Comparison of ENCODE assay signal across 5 cellular contexts in genomic region chr10:123422261-123422660, GRCh38.
"Had no signal": no experiment of that assay in that cellular context is flagged by ENCODE, and none has a peak within 500 bp of the region (broad histone marks: within the 10 kb centered on the region; RNA-seq: fewer than 3 reads in every experiment).

No MANE protein-coding gene starts in this region.

- H3K4me3 Mint-ChIP-seq: GM23338, H9 had no signal

- H3K4me3 ChIP-seq: GM23338, K562 had no signal

- DNase-seq: H9, HCEC 1CT, IMR-90 had no signal

- ATAC-seq: GM23338, K562 had no signal

- H3K27ac Mint-ChIP-seq: GM23338 had no signal
